1 cellular context compared by ENCODE assay signal in the genomic region with DNA sequence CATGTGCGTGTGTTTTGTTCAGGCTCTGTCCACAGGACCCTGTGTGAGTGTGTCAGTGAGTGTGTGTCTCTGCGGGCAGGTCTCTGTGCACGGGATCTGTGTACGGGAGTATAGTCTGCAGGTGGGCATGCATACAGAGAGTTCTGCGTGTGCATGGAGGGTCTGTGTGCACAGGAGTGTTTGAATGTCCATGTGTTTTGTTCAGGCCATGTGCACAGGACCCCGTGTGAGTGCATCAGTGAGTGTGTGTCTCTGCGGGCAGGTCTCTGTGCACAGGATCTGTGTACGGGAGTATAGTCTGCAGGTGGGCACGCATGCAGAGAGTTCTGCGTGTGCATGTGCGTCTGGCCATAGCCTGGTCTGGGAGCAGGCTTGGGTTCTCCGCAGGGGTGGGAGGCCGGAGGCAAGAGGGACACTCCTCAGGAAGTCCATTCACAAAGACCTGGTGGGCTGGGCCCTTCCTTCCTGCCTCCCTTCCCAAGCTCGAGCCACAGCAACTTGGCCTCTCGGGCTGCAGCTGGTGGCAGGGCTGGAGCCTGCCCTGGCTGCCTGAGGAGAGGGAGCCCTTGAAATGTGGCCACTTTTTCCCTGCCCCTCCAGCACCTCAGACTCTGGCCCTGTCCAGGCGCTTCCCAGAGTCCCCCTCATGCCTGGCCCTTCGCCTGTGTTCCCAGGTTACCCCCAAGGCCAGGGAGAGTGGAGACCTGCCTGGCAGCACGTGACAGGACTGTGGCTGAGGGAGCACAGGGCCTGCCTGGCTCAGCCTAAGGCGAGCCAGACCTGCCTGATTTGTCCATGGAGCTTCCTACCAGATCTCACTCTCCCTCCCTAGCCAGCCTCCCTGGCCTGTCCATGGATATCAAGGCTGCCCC.
TF ChIP-seq lines count a peak whose summit lies in the region.

No MANE protein-coding gene starts in this region.

TF ChIP-seq in HepG2, 621 proteins besides CTCF, POLR2A, EP300 and RAD21 (continues in another document):
- TF ChIP-seq ZNF737 (CRISPR knock-in tag; IDR thresholded peaks at IDR 0.05; ENCODE audit: borderline replicate concordance) (no peak), ZBTB43 (CRISPR knock-in tag; conservative IDR thresholded peaks at IDR 0.05) (peak; percentile 72; the same call in 1 of the 2 replicates), MLLT10 (CRISPR knock-in tag; IDR thresholded peaks at IDR 0.05) (no peak), ZNF235 (CRISPR knock-in tag; IDR thresholded peaks at IDR 0.05; ENCODE audit: borderline replicate concordance) (no peak), PAWR (CRISPR knock-in tag; IDR thresholded peaks at IDR 0.05; ENCODE audit: borderline replicate concordance) (no peak), ZNF883 (CRISPR knock-in tag; IDR thresholded peaks at IDR 0.05; ENCODE audit: not compliant biosample characterization) (peak; percentile 45), ZNF256 (CRISPR knock-in tag; conservative IDR thresholded peaks at IDR 0.05) (no peak), BHLHE40 (IDR thresholded peaks at IDR 0.05; ENCODE audit: low read length) (peak; percentile 82), JUND (CRISPR knock-in tag; IDR thresholded peaks at IDR 0.05) (no peak), ZNF83 (CRISPR knock-in tag; IDR thresholded peaks at IDR 0.05; ENCODE audit: borderline replicate concordance) (0 out of 2 replicates have a peak, but pooled peaks have one; percentile 83), ZFP36 (IDR thresholded peaks at IDR 0.05; ENCODE audit: borderline replicate concordance, low read depth, low read length, partially characterized antibody) (no peak), NFKB2 (CRISPR knock-in tag; IDR thresholded peaks at IDR 0.05; ENCODE audit: borderline replicate concordance) (peak; percentile 84), ZNF746 (CRISPR knock-in tag; IDR thresholded peaks at IDR 0.05) (no peak), KDM6A (CRISPR knock-in tag; IDR thresholded peaks at IDR 0.05; ENCODE audit: low read depth) (no peak), BCL6 (CRISPR knock-in tag; IDR thresholded peaks at IDR 0.05) (no peak), ZNF747 (CRISPR knock-in tag; IDR thresholded peaks at IDR 0.05; ENCODE audit: borderline replicate concordance) (no peak; the same call in 1 of the 2 replicates), RFX1 (IDR thresholded peaks at IDR 0.05) (no peak), ZNF24 (IDR thresholded peaks at IDR 0.05) (no peak), HDAC2 (CRISPR knock-in tag; IDR thresholded peaks at IDR 0.05) (no peak), ATF3 (CRISPR knock-in tag; IDR thresholded peaks at IDR 0.05) (no peak), KAT2B (IDR thresholded peaks at IDR 0.05; ENCODE audit: borderline replicate concordance, low read depth, low read length) (no peak), ATM (IDR thresholded peaks at IDR 0.05; ENCODE audit: borderline replicate concordance) (no peak), ZNF432 (CRISPR knock-in tag; IDR thresholded peaks at IDR 0.05; ENCODE audit: borderline replicate concordance) (no peak), KLF13 (CRISPR knock-in tag; IDR thresholded peaks at IDR 0.05) (no peak), ZNF775 (CRISPR knock-in tag; IDR thresholded peaks at IDR 0.05; ENCODE audit: borderline replicate concordance) (no peak), GPBP1L1 (CRISPR knock-in tag; IDR thresholded peaks at IDR 0.05) (no peak), ZBTB21 (CRISPR knock-in tag; IDR thresholded peaks at IDR 0.05) (no peak), ZNF558 (CRISPR knock-in tag; IDR thresholded peaks at IDR 0.05; ENCODE audit: borderline replicate concordance) (no peak), RFX5 (IDR thresholded peaks at IDR 0.05; ENCODE audit: low read depth, low read length) (peak; percentile 90), SIX4 (CRISPR knock-in tag; IDR thresholded peaks at IDR 0.05) (no peak), ZNF546 (CRISPR knock-in tag; conservative IDR thresholded peaks at IDR 0.05) (0 out of 2 replicates have a peak, but pooled peaks have one; percentile 70), PHF5A (CRISPR knock-in tag; IDR thresholded peaks at IDR 0.05; ENCODE audit: low read depth, unreplicated experiment) (peak; percentile 44), E2F2 (CRISPR knock-in tag; IDR thresholded peaks at IDR 0.05; ENCODE audit: borderline replicate concordance) (no peak; the same call in 1 of the 2 replicates), ADNP (CRISPR knock-in tag; IDR thresholded peaks at IDR 0.05) (no peak), KAT7 (CRISPR knock-in tag; IDR thresholded peaks at IDR 0.05; ENCODE audit: borderline replicate concordance) (no peak), TBX2 (CRISPR knock-in tag; IDR thresholded peaks at IDR 0.05; ENCODE audit: borderline replicate concordance) (peak; percentile 35; the same call in 1 of the 2 replicates), NFATC3 (CRISPR knock-in tag; IDR thresholded peaks at IDR 0.05) (no peak), TMF1 (CRISPR knock-in tag; IDR thresholded peaks at IDR 0.05; ENCODE audit: low read depth) (no peak)
- TF ChIP-seq, protein P1, sequence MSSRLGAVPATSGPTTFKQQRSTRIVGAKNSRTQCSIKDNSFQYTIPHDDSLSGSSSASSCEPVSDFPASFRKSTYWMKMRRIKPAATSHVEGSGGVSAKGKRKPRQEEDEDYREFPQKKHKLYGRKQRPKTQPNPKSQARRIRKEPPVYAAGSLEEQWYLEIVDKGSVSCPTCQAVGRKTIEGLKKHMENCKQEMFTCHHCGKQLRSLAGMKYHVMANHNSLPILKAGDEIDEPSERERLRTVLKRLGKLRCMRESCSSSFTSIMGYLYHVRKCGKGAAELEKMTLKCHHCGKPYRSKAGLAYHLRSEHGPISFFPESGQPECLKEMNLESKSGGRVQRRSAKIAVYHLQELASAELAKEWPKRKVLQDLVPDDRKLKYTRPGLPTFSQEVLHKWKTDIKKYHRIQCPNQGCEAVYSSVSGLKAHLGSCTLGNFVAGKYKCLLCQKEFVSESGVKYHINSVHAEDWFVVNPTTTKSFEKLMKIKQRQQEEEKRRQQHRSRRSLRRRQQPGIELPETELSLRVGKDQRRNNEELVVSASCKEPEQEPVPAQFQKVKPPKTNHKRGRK (CRISPR knock-in tag; IDR thresholded peaks at IDR 0.05), result no peak
- TF ChIP-seq, protein P2, sequence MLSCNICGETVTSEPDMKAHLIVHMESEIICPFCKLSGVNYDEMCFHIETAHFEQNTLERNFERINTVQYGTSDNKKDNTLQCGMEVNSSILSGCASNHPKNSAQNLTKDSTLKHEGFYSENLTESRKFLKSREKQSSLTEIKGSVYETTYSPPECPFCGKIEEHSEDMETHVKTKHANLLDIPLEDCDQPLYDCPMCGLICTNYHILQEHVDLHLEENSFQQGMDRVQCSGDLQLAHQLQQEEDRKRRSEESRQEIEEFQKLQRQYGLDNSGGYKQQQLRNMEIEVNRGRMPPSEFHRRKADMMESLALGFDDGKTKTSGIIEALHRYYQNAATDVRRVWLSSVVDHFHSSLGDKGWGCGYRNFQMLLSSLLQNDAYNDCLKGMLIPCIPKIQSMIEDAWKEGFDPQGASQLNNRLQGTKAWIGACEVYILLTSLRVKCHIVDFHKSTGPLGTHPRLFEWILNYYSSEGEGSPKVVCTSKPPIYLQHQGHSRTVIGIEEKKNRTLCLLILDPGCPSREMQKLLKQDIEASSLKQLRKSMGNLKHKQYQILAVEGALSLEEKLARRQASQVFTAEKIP (CRISPR knock-in tag; IDR thresholded peaks at IDR 0.05; ENCODE audit: borderline replicate concordance), result no peak
- TF ChIP-seq, protein P3, sequence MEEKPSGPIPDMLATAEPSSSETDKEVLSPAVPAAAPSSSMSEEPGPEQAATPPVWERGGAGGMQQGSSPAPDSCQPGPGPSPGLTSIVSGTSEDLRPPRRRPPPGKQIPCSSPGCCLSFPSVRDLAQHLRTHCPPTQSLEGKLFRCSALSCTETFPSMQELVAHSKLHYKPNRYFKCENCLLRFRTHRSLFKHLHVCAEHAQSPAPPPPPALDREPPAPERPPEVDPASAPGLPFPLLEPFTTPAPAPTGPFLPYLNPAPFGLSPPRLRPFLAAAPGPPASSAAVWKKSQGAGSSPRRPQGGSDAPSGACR (CRISPR knock-in tag; IDR thresholded peaks at IDR 0.05), result peak; percentile 64; the same call in 1 of the 2 replicates
- TF ChIP-seq, protein P4, sequence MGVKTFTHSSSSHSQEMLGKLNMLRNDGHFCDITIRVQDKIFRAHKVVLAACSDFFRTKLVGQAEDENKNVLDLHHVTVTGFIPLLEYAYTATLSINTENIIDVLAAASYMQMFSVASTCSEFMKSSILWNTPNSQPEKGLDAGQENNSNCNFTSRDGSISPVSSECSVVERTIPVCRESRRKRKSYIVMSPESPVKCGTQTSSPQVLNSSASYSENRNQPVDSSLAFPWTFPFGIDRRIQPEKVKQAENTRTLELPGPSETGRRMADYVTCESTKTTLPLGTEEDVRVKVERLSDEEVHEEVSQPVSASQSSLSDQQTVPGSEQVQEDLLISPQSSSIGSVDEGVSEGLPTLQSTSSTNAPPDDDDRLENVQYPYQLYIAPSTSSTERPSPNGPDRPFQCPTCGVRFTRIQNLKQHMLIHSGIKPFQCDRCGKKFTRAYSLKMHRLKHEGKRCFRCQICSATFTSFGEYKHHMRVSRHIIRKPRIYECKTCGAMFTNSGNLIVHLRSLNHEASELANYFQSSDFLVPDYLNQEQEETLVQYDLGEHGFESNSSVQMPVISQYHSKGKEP (CRISPR knock-in tag; IDR thresholded peaks at IDR 0.05), result no peak
- TF ChIP-seq, protein P5, sequence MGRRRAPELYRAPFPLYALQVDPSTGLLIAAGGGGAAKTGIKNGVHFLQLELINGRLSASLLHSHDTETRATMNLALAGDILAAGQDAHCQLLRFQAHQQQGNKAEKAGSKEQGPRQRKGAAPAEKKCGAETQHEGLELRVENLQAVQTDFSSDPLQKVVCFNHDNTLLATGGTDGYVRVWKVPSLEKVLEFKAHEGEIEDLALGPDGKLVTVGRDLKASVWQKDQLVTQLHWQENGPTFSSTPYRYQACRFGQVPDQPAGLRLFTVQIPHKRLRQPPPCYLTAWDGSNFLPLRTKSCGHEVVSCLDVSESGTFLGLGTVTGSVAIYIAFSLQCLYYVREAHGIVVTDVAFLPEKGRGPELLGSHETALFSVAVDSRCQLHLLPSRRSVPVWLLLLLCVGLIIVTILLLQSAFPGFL (CRISPR knock-in tag; IDR thresholded peaks at IDR 0.05), result no peak
- TF ChIP-seq, protein P6, sequence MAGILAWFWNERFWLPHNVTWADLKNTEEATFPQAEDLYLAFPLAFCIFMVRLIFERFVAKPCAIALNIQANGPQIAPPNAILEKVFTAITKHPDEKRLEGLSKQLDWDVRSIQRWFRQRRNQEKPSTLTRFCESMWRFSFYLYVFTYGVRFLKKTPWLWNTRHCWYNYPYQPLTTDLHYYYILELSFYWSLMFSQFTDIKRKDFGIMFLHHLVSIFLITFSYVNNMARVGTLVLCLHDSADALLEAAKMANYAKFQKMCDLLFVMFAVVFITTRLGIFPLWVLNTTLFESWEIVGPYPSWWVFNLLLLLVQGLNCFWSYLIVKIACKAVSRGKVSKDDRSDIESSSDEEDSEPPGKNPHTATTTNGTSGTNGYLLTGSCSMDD (CRISPR knock-in tag; IDR thresholded peaks at IDR 0.05), result peak; percentile 90
- TF ChIP-seq, protein P7, sequence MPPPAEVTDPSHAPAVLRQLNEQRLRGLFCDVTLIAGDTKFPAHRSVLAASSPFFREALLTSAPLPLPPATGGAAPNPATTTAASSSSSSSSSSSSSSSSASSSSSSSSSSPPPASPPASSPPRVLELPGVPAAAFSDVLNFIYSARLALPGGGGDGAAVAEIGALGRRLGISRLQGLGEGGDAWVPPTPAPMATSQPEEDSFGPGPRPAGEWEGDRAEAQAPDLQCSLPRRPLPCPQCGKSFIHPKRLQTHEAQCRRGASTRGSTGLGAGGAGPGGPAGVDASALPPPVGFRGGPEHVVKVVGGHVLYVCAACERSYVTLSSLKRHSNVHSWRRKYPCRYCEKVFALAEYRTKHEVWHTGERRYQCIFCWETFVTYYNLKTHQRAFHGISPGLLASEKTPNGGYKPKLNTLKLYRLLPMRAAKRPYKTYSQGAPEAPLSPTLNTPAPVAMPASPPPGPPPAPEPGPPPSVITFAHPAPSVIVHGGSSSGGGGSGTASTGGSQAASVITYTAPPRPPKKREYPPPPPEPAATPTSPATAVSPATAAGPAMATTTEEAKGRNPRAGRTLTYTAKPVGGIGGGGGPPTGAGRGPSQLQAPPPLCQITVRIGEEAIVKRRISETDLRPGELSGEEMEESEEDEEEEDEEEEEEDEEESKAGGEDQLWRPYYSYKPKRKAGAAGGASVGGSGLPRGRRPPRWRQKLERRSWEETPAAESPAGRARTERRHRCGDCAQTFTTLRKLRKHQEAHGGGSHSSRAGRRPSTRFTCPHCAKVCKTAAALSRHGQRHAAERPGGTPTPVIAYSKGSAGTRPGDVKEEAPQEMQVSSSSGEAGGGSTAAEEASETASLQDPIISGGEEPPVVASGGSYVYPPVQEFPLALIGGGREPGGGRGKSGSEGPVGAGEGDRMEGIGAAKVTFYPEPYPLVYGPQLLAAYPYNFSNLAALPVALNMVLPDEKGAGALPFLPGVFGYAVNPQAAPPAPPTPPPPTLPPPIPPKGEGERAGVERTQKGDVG (CRISPR knock-in tag; IDR thresholded peaks at IDR 0.05; ENCODE audit: borderline replicate concordance), result peak; percentile 23; the same call in 1 of the 2 replicates
